In the genomic region with DNA sequence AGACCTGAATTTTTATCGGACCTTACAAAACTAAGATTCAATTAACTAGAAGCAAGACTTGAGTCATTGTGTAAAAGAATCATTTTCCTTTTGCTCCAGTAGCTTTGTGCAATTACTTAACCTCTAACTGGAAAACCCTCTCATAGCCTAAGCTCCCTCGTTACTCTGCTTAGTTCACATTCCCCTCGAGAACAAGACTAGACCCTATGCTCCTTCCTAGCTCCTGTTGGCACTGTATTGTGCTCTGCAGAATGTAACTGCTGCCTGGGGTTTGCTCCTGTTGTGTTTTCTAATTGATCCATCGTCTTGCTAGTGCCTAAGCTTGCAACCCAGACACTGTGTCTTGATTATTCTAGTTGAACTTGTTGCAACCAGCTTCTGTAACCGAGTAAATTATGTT, we compare ENCODE assay signal across 18 cellular contexts.
DNase-seq lines count a peak whose midpoint lies in the region; ATAC-seq, FAIRE-seq and TF ChIP-seq lines count a peak whose summit lies in the region.
"Had no signal": no experiment of that assay in that cellular context is flagged by ENCODE, and none has a peak within 500 bp of the region (broad histone marks: within the 10 kb centered on the region; RNA-seq: fewer than 3 reads in every experiment).

No MANE protein-coding gene starts in this region.

- CTCF ChIA-PET in GM12878 (lab: Yijun Ruan, JAX): no interaction called here

- TF ChIP-seq POLR2A in GM12878 (IDR thresholded peaks at IDR 0.05; ENCODE audit: low read depth, low read length) (no peak), sigmoid colon (IDR thresholded peaks at IDR 0.05) (no peak)

- no peak for TF ChIP-seq RAD21 in GM12878 (IDR thresholded peaks at IDR 0.05; ENCODE audit: insufficient read depth, low read depth, low read length)

- no peak for TF ChIP-seq CTCF in GM12878 (IDR thresholded peaks at IDR 0.05 in 2 of 3, conservative IDR thresholded peaks at IDR 0.05 in 1 of 3; ENCODE audit: control insufficient read depth in 2 of 3, extremely low read depth in 1 of 3, insufficient read depth in 1 of 3, low read depth in 3 of 3, low read length in 3 of 3)
- TF ChIP-seq CTCF in sigmoid colon (IDR thresholded peaks at IDR 0.05): no peak

- H3K79me2 ChIP-seq in GM12878 (ENCODE audit: control insufficient read depth, insufficient read depth, low read length): no peaks in the 10 kb centered on the region

- H3K27ac ChIP-seq in GM12878 (ENCODE audit: control insufficient read depth, insufficient read depth): no peak overlapping the region
- H3K27ac ChIP-seq in sigmoid colon: no peak overlapping the region
- H3K27ac ChIP-seq: BLaER1 had no signal

- in situ Hi-C loops in GM12878 (cut with MboI): no loop called here

- TF ChIP-seq EP300 in GM12878 (IDR thresholded peaks at IDR 0.05; ENCODE audit: borderline replicate concordance in 1 of 2, control insufficient read depth in 1 of 2, low read depth in 2 of 2, low read length in 2 of 2) (no peak), sigmoid colon (IDR thresholded peaks at IDR 0.05) (no peak)

- H3K4me1 ChIP-seq in GM12878 (ENCODE audit: control insufficient read depth, insufficient read depth, low read length) (no peaks in the 10 kb centered on the region), sigmoid colon (no peaks in the 10 kb centered on the region)
- H3K4me1 ChIP-seq: BLaER1 had no signal

- SMC1A ChIA-PET in GM12878 (lab: Charles Lee; ENCODE audit: uncharacterized antibody, unreplicated experiment): no interaction called here

- BruUV-seq in GM12878 (replicated peaks; lab: Mats Ljungman, UMichigan): no TSS peak

- H3K4me2 ChIP-seq in GM12878 (ENCODE audit: control insufficient read depth, insufficient read depth): no peak overlapping the region
- H3K4me2 ChIP-seq: BLaER1 had no signal

- RAD21 ChIA-PET in GM12878 (lab: Charles Lee; ENCODE audit: unreplicated experiment): no interaction called here

- H3K9ac ChIP-seq in GM12878 (ENCODE audit: control insufficient read depth, insufficient read depth, low read length): no peak overlapping the region
- H3K9ac ChIP-seq: BLaER1 had no signal

- no peaks in the 10 kb centered on the region for H3K36me3 ChIP-seq in GM12878 (ENCODE audit: control insufficient read depth in 2 of 2, insufficient read depth in 2 of 2, low read length in 1 of 2)
- no peaks in the 10 kb centered on the region for H3K36me3 ChIP-seq in sigmoid colon
- H3K36me3 ChIP-seq: BLaER1 had no signal

- POLR2A ChIA-PET in GM12878 (lab: Charles Lee): no interaction called here

- intact Hi-C loops in GM12878 (cut with micrococcal nuclease; ENCODE audit: unreplicated experiment) (no loop called here), sigmoid colon (cut with DNase I) (no loop called here)

- H3K27me3 ChIP-seq in GM12878 (replicated peaks in 1 of 2; ENCODE audit: control insufficient read depth in 2 of 2, insufficient read depth in 2 of 2, low read length in 1 of 2) (no peaks in the 10 kb centered on the region), sigmoid colon (no peaks in the 10 kb centered on the region)
- H3K27me3 ChIP-seq: BLaER1 had no signal

- peak; percentile 31 for FAIRE-seq in GM12878 (lab: Jason Lieb, UNC)

- no peak overlapping the region for H2AFZ ChIP-seq in GM12878 (ENCODE audit: control insufficient read depth, low read depth, low read length)

- ATAC-seq in GM12878 (no peak), GM21447 (IDR thresholded peaks at IDR 0.05; ENCODE audit: unreplicated experiment) (no peak), GM19463 (IDR thresholded peaks at IDR 0.05; ENCODE audit: unreplicated experiment) (no peak), SK-N-SH treated with all-trans-retinoic acid at 6 μM for 48 hours (no peak)
- ATAC-seq: CD8-positive, alpha-beta T cell had no signal

- H4K20me1 ChIP-seq in GM12878 (ENCODE audit: control insufficient read depth, insufficient read depth): no peaks in the 10 kb centered on the region
- H4K20me1 ChIP-seq: BLaER1 had no signal

- H3K9me3 ChIP-seq in GM12878 (replicated peaks; ENCODE audit: control insufficient read depth, insufficient read depth, low read length) (no peaks in the 10 kb centered on the region), sigmoid colon (no peaks in the 10 kb centered on the region)
- H3K9me3 ChIP-seq: BLaER1 had no signal

- 22% methylated on average over 5 of the region's 5 CpGs for WGBS in GM12878 (ENCODE audit: insufficient coverage, insufficient replicate concordance, low lambda C conversion rate, missing lambda C conversion rate)
- 67 to 71% methylated on average over 5 of the region's 5 CpGs for WGBS in sigmoid colon, 2 donors

- DNase-seq in NCI-H2171 treated with DMSO at 0.1 percent for 48 hours (lab: John Stamatoyannopoulos, UW) (peak; percentile 28), NCI-H2171 (lab: John Stamatoyannopoulos, UW) (no peak), GM12878 (ENCODE audit: low read depth, low spot score) (no peak), iPS-NIHi11 (ENCODE audit: low spot score) (peak; percentile 22), sigmoid colon (no peak)
- DNase-seq: 8988T; CD8-positive, alpha-beta T cell; DMS79 treated with DMSO at 0.1 percent for 48 hours; Kasumi-1; MM.1S; NCI-H1092 treated with DMSO at 0.1 percent for 48 hours; NCI-H2081 treated with DMSO at 0.1 percent for 48 hours; NCI-H446; NCI-H69 had no signal

- no peak overlapping the region for H3K4me3 ChIP-seq in GM12878
- H3K4me3 ChIP-seq in sigmoid colon: no peak overlapping the region
- H3K4me3 ChIP-seq: BLaER1 had no signal

TF ChIP-seq in GM12878, 131 proteins besides CTCF, POLR2A, EP300 and RAD21 (continues in another document):
- TF ChIP-seq ZZZ3 (IDR thresholded peaks at IDR 0.05; ENCODE audit: control insufficient read depth, insufficient read length, low read depth) (no peak), SREBF2 (IDR thresholded peaks at IDR 0.05; ENCODE audit: low read length) (no peak), POU2F2 (IDR thresholded peaks at IDR 0.05; ENCODE audit: borderline replicate concordance, low read depth, low read length) (no peak), MEF2A (IDR thresholded peaks at IDR 0.05; ENCODE audit: insufficient read depth, low read depth, low read length) (no peak)
- TF ChIP-seq, protein P1, sequence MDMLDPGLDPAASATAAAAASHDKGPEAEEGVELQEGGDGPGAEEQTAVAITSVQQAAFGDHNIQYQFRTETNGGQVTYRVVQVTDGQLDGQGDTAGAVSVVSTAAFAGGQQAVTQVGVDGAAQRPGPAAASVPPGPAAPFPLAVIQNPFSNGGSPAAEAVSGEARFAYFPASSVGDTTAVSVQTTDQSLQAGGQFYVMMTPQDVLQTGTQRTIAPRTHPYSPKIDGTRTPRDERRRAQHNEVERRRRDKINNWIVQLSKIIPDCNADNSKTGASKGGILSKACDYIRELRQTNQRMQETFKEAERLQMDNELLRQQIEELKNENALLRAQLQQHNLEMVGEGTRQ (IDR thresholded peaks at IDR 0.05; ENCODE audit: borderline replicate concordance, low read depth, low read length): no peak

TF ChIP-seq in SK-N-SH treated with all-trans-retinoic acid at 6 μM for 48 hours, 23 proteins besides CTCF, POLR2A, EP300 and RAD21 (continues in another document):
- TF ChIP-seq RARB (CRISPR knock-in tag; IDR thresholded peaks at IDR 0.05) (no peak), ZNF8 (CRISPR knock-in tag; IDR thresholded peaks at IDR 0.05) (no peak), ISL1 (CRISPR knock-in tag; IDR thresholded peaks at IDR 0.05) (no peak), OSR1 (CRISPR knock-in tag; IDR thresholded peaks at IDR 0.05) (no peak), GLIS3 (CRISPR knock-in tag; IDR thresholded peaks at IDR 0.05) (no peak), BACH2 (CRISPR knock-in tag; IDR thresholded peaks at IDR 0.05; ENCODE audit: borderline replicate concordance) (no peak), TCF4 (CRISPR knock-in tag; IDR thresholded peaks at IDR 0.05; ENCODE audit: borderline replicate concordance) (no peak), SNAI2 (CRISPR knock-in tag; IDR thresholded peaks at IDR 0.05) (no peak), ZC3H10 (CRISPR knock-in tag; IDR thresholded peaks at IDR 0.05) (no peak), ARNTL (CRISPR knock-in tag; IDR thresholded peaks at IDR 0.05; ENCODE audit: borderline replicate concordance, low read depth) (no peak), ZFP30 (CRISPR knock-in tag; IDR thresholded peaks at IDR 0.05) (no peak), CSDC2 (CRISPR knock-in tag; IDR thresholded peaks at IDR 0.05) (no peak)
- TF ChIP-seq, protein P2, sequence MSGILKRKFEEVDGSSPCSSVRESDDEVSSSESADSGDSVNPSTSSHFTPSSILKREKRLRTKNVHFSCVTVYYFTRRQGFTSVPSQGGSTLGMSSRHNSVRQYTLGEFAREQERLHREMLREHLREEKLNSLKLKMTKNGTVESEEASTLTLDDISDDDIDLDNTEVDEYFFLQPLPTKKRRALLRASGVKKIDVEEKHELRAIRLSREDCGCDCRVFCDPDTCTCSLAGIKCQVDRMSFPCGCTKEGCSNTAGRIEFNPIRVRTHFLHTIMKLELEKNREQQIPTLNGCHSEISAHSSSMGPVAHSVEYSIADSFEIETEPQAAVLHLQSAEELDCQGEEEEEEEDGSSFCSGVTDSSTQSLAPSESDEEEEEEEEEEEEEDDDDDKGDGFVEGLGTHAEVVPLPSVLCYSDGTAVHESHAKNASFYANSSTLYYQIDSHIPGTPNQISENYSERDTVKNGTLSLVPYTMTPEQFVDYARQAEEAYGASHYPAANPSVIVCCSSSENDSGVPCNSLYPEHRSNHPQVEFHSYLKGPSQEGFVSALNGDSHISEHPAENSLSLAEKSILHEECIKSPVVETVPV (CRISPR knock-in tag; IDR thresholded peaks at IDR 0.05): no peak
- TF ChIP-seq, protein P3, sequence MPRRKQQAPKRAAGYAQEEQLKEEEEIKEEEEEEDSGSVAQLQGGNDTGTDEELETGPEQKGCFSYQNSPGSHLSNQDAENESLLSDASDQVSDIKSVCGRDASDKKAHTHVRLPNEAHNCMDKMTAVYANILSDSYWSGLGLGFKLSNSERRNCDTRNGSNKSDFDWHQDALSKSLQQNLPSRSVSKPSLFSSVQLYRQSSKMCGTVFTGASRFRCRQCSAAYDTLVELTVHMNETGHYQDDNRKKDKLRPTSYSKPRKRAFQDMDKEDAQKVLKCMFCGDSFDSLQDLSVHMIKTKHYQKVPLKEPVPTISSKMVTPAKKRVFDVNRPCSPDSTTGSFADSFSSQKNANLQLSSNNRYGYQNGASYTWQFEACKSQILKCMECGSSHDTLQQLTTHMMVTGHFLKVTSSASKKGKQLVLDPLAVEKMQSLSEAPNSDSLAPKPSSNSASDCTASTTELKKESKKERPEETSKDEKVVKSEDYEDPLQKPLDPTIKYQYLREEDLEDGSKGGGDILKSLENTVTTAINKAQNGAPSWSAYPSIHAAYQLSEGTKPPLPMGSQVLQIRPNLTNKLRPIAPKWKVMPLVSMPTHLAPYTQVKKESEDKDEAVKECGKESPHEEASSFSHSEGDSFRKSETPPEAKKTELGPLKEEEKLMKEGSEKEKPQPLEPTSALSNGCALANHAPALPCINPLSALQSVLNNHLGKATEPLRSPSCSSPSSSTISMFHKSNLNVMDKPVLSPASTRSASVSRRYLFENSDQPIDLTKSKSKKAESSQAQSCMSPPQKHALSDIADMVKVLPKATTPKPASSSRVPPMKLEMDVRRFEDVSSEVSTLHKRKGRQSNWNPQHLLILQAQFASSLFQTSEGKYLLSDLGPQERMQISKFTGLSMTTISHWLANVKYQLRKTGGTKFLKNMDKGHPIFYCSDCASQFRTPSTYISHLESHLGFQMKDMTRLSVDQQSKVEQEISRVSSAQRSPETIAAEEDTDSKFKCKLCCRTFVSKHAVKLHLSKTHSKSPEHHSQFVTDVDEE (CRISPR knock-in tag; IDR thresholded peaks at IDR 0.05): no peak

Comparison
In these comparisons a context has a peak if more than half of its experiments do, and no peak if none do; other contexts are left out.
1. DNase-seq: peak in NCI-H2171 treated with DMSO at 0.1 percent for 48 hours (single experiment) and iPS-NIHi11 (single experiment); none in NCI-H2171 (single experiment), GM12878 (single experiment) and sigmoid colon (single experiment).